In the genomic region with DNA sequence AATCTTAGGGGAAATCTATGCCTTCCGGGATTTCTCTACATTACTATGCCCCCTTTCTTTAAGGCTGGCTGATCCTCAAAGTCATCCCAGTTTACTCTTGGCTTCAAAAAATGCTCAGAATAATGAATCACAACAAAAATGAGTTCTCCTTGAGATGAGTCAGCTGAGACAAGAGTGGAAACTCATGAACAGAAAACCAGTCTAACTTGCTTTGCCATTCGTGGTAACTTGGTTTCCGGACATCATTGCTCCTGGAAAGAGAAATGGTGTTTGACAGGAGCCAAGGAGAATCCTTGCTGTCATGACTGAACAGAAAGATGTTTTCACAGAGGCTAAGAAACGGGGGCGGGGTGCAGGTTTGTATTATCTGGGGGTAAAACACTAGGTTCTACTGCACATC, we compare ENCODE assay signal across 18 cellular contexts.
DNase-seq lines count a peak whose midpoint lies in the region; ATAC-seq and TF ChIP-seq lines count a peak whose summit lies in the region.
"Had no signal": no experiment of that assay in that cellular context is flagged by ENCODE, and none has a peak within 500 bp of the region (broad histone marks: within the 10 kb centered on the region; RNA-seq: fewer than 3 reads in every experiment).

No MANE protein-coding gene starts in this region.

- DNase-seq in AG08395 (ENCODE audit: low spot score) (peak; percentile 43), HPDE6-E6E7 (ENCODE audit: extremely low spot score) (peak; percentile 76), astrocyte of the hippocampus (ENCODE audit: low read depth, low spot score) (peak; percentile 35), kidney glomerular epithelial cell (lab: John Stamatoyannopoulos, UW) (peak; percentile 17), adrenal gland (no peak), lower leg skin (ENCODE audit: low spot score in 2 of 2) (no peak)
- DNase-seq: activated effector memory CD4-positive, alpha-beta T cell treated with anti-CD3 and anti-CD28 coated beads, Interleukin-2, amount 50 U/mL, for 16 hours; amygdala; MV-4-11; NCI-H1930; psoas muscle had no signal

- H3K9me3 ChIP-seq in adrenal gland (replicated peaks in 1 of 3), result no peaks in the 10 kb centered on the region
- H3K9me3 ChIP-seq: psoas muscle had no signal

- ATAC-seq in GM18868 (IDR thresholded peaks at IDR 0.05; ENCODE audit: unreplicated experiment), result no peak
- no peak for ATAC-seq in HG02678 (IDR thresholded peaks at IDR 0.05; ENCODE audit: unreplicated experiment)
- ATAC-seq: A549; HepG2; natural killer cell treated with Interleukin-12 subunit alpha and Interleukin-12 subunit beta and Interleukin-15 and Interleukin-18, amount 100 ng/mL, for 72 hours; psoas muscle had no signal

- no peak overlapping the region for H3K4me3 ChIP-seq in adrenal gland
- H3K4me3 ChIP-seq in lower leg skin (ENCODE audit: low read depth, poor library complexity, severe bottlenecking), result no peak overlapping the region
- H3K4me3 ChIP-seq: A549, psoas muscle, SK-N-MC, tibial nerve had no signal

- H3K4me1 ChIP-seq in adrenal gland (replicated peaks in 1 of 2), result no peaks in the 10 kb centered on the region
- H3K4me1 ChIP-seq: A549, psoas muscle, tibial nerve had no signal

- TF ChIP-seq POLR2A in adrenal gland (IDR thresholded peaks at IDR 0.05) (no peak), lower leg skin (IDR thresholded peaks at IDR 0.05) (no peak)

- no peak overlapping the region for H3K27ac ChIP-seq in adrenal gland
- H3K27ac ChIP-seq: A549, psoas muscle, SK-N-MC, tibial nerve had no signal

- no peaks in the 10 kb centered on the region for H3K27me3 ChIP-seq in adrenal gland
- H3K27me3 ChIP-seq: tibial nerve had no signal

- WGBS in adrenal gland, 4 donors, result 80 to 89% (median 83%) methylated on average over 5 of the region's 5 CpGs
- 46 to 49% methylated on average over 5 of the region's 5 CpGs for WGBS in lower leg skin, 2 donors

- intact Hi-C loops in adrenal gland (cut with DNase I), result no loop called here
- intact Hi-C loops in lower leg skin (cut with DNase I; ENCODE audit: low total_unique reads), result no loop called here

- H3K36me3 ChIP-seq in adrenal gland (replicated peaks in 1 of 2), result no peaks in the 10 kb centered on the region
- H3K36me3 ChIP-seq: tibial nerve had no signal

- TF ChIP-seq CTCF in adrenal gland (IDR thresholded peaks at IDR 0.05), result no peak
- no peak for TF ChIP-seq CTCF in lower leg skin (IDR thresholded peaks at IDR 0.05)

Comparison
In these comparisons a context has a peak if more than half of its experiments do, and no peak if none do; other contexts are left out.
1. DNase-seq: peak in AG08395 (single experiment), HPDE6-E6E7 (single experiment), astrocyte of the hippocampus (single experiment) and kidney glomerular epithelial cell (single experiment); none in adrenal gland (0 of 7) and lower leg skin (0 of 2).